23 cellular contexts compared by ENCODE assay signal in genomic region chr7:31772211-31772610, GRCh38.
"Had no signal": no experiment of that assay in that cellular context is flagged by ENCODE, and none has a peak within 500 bp of the region (broad histone marks: within the 10 kb centered on the region; RNA-seq: fewer than 3 reads in every experiment).

No MANE protein-coding gene starts in this region.

- DNase-seq: colonic mucosa; cortex of kidney; effector CD8-positive, alpha-beta T cell; effector memory CD8-positive, alpha-beta T cell; endodermal cell; erythroblast; esophagus squamous epithelium; foreskin fibroblast; foreskin melanocyte; gastrocnemius medialis; glutamatergic neuron; head of caudate nucleus; heart right ventricle; hippocampal formation; left cardiac atrium; left lung; left ventricle myocardium superior; lower lobe of right lung; mammary epithelial cell; mucosa of descending colon; naive B cell; naive thymus-derived CD8-positive, alpha-beta T cell had no signal

- ATAC-seq: effector memory CD8-positive, alpha-beta T cell; esophagus mucosa; gastrocnemius medialis; left cardiac atrium; left lung; left ventricle myocardium superior; lower lobe of right lung; mucosa of descending colon; naive thymus-derived CD8-positive, alpha-beta T cell had no signal
